24 cellular contexts compared by ENCODE assay signal in genomic region chr7:78388982-78389381, GRCh38.
"Had no signal": no experiment of that assay in that cellular context is flagged by ENCODE, and none has a peak within 500 bp of the region (broad histone marks: within the 10 kb centered on the region; RNA-seq: fewer than 3 reads in every experiment).

No MANE protein-coding gene starts in this region.

- H3K36me3 Mint-ChIP-seq: memory B cell; naive thymus-derived CD4-positive, alpha-beta T cell; stimulated activated naive B cell treated with anti-CD40 and anti-IgM and Interleukin-4, amounts not matched to agents 10 μg/mL and 1 μg/mL and 100 μg/mL, for 72 hours had no signal

- H3K4me1 ChIP-seq: left ventricle myocardium inferior, right atrium auricular region, right lobe of liver, stomach, testis, thyroid gland, transverse colon, upper lobe of left lung, vagina had no signal

- H3K27ac ChIP-seq: left ventricle myocardium inferior, ovary, right atrium auricular region, right lobe of liver, stomach, testis, thyroid gland, transverse colon, upper lobe of left lung, vagina had no signal

- DNase-seq: hypothalamus; islet precursor cell; left ventricle myocardium inferior; midbrain; mucosa of descending colon; naive thymus-derived CD4-positive, alpha-beta T cell; ovary; right lobe of liver; stimulated activated CD4-positive, alpha-beta T cell treated with anti-CD3 and anti-CD28 coated beads, Interleukin-2, amount 100 ng/mL, for 24 hours; stimulated activated CD4-positive, alpha-beta T cell treated with anti-CD3 and anti-CD28 coated beads, Interleukin-4, amount 100 ng/mL, for 1 hour; stimulated activated naive B cell treated with anti-CD40 and anti-IgM and Interleukin-4, amounts not matched to agents 10 μg/mL and 1 μg/mL and 100 μg/mL, for 72 hours; stimulated activated naive CD8-positive, alpha-beta T cell treated with anti-CD3 and anti-CD28 coated beads, Interleukin-15, Interleukin-2, amounts not matched to agents 100 U/mL and 50 U/mL, for 24 hours; stomach; testis; thyroid gland; transverse colon; upper lobe of left lung had no signal

- H3K4me3 ChIP-seq: left ventricle myocardium inferior, lung, mucosa of descending colon, ovary, right atrium auricular region, right lobe of liver, smooth muscle cell, stomach, testis, thyroid gland, transverse colon, upper lobe of left lung, vagina had no signal

- H3K9me3 ChIP-seq: left ventricle myocardium inferior, mucosa of descending colon, ovary, right atrium auricular region, right lobe of liver, stomach, testis, thyroid gland, transverse colon, upper lobe of left lung, vagina had no signal

- ATAC-seq: mucosa of descending colon; naive thymus-derived CD4-positive, alpha-beta T cell; right lobe of liver; stimulated activated naive B cell treated with anti-CD40 and anti-IgM and Interleukin-4, amounts not matched to agents 10 μg/mL and 1 μg/mL and 100 μg/mL, for 72 hours; stimulated activated naive CD8-positive, alpha-beta T cell treated with anti-CD3 and anti-CD28 coated beads, Interleukin-15, Interleukin-2, amounts not matched to agents 100 U/mL and 50 U/mL, for 24 hours had no signal

- H3K36me3 ChIP-seq: left ventricle myocardium inferior, ovary, right atrium auricular region, right lobe of liver, stomach, thyroid gland, transverse colon, upper lobe of left lung, vagina had no signal

- H3K9me3 Mint-ChIP-seq: memory B cell; nephron; stimulated activated naive B cell treated with anti-CD40 and anti-IgM and Interleukin-4, amounts not matched to agents 10 μg/mL and 1 μg/mL and 100 μg/mL, for 72 hours had no signal

- H3K27ac Mint-ChIP-seq: memory B cell; naive thymus-derived CD4-positive, alpha-beta T cell; nephron; progenitor cell of endocrine pancreas; stimulated activated naive B cell treated with anti-CD40 and anti-IgM and Interleukin-4, amounts not matched to agents 10 μg/mL and 1 μg/mL and 100 μg/mL, for 72 hours had no signal

- H3K4me1 Mint-ChIP-seq: memory B cell; naive thymus-derived CD4-positive, alpha-beta T cell; nephron; stimulated activated naive B cell treated with anti-CD40 and anti-IgM and Interleukin-4, amounts not matched to agents 10 μg/mL and 1 μg/mL and 100 μg/mL, for 72 hours had no signal

- H3K27me3 Mint-ChIP-seq: progenitor cell of endocrine pancreas; stimulated activated naive B cell treated with anti-CD40 and anti-IgM and Interleukin-4, amounts not matched to agents 10 μg/mL and 1 μg/mL and 100 μg/mL, for 72 hours had no signal

- H3K4me3 Mint-ChIP-seq: memory B cell; naive thymus-derived CD4-positive, alpha-beta T cell; nephron; stimulated activated naive B cell treated with anti-CD40 and anti-IgM and Interleukin-4, amounts not matched to agents 10 μg/mL and 1 μg/mL and 100 μg/mL, for 72 hours had no signal

- H3K27me3 ChIP-seq: ovary, right atrium auricular region, right lobe of liver, stomach, testis, thyroid gland, transverse colon, upper lobe of left lung, vagina had no signal
